ENCODE assay signal across 20 cellular contexts in genomic region chr9:89698606-89699005, GRCh38.
"Had no signal": no experiment of that assay in that cellular context is flagged by ENCODE, and none has a peak within 500 bp of the region (broad histone marks: within the 10 kb centered on the region; RNA-seq: fewer than 3 reads in every experiment).

No MANE protein-coding gene starts in this region.

- H3K4me1 ChIP-seq: tibial nerve had no signal

- H3K27me3 ChIP-seq: spleen, tibial nerve had no signal

- H3K9me3 ChIP-seq: spleen, suprapubic skin, tibial nerve had no signal

- ATAC-seq: activated T-cell treated with anti-CD3 and anti-CD28 coated beads, Interleukin-2, amount 50 U/mL, for 72 hours; left cardiac atrium; natural killer cell; T-cell had no signal

- H3K9me3 Mint-ChIP-seq: activated naive CD4-positive, alpha-beta T cell treated with anti-CD3 and anti-CD28 coated beads, Interleukin-2, amount 10 ng/mL, durations not matched to agents 7 days and 5 days; activated T-cell treated with anti-CD3 and anti-CD28 coated beads, Interleukin-2, amount 50 U/mL, for 72 hours; natural killer cell; T-cell had no signal

- H3K27ac ChIP-seq: spleen, suprapubic skin, tibial nerve had no signal

- H3K27ac Mint-ChIP-seq: activated naive CD4-positive, alpha-beta T cell treated with anti-CD3 and anti-CD28 coated beads, Interleukin-2, amount 10 ng/mL, durations not matched to agents 7 days and 5 days; activated T-cell treated with anti-CD3 and anti-CD28 coated beads, Interleukin-2, amount 50 U/mL, for 72 hours; T-cell had no signal

- H3K4me3 Mint-ChIP-seq: activated naive CD4-positive, alpha-beta T cell treated with anti-CD3 and anti-CD28 coated beads, Interleukin-2, amount 10 ng/mL, durations not matched to agents 7 days and 5 days; activated T-cell treated with anti-CD3 and anti-CD28 coated beads, Interleukin-2, amount 50 U/mL, for 72 hours; natural killer cell; T-cell had no signal

- H3K36me3 ChIP-seq: spleen, suprapubic skin, tibial nerve had no signal

- H3K4me3 ChIP-seq: spleen, suprapubic skin, tibial nerve had no signal

- DNase-seq: activated CD4-positive, alpha-beta T cell treated with anti-CD3 and anti-CD28 coated beads, Interleukin-2, amount 50 U/mL, for 1 hour; activated CD4-positive, CD25-positive, alpha-beta regulatory T cell treated with anti-CD3 and anti-CD28 coated beads, Interleukin-2, amount 50 U/mL, for 72 hours; activated gamma-delta T cell; activated naive CD4-positive, alpha-beta T cell treated with anti-CD3 and anti-CD28 coated beads, Interleukin-2, amount 10 ng/mL, durations not matched to agents 7 days and 5 days; activated T-cell treated with anti-CD3 and anti-CD28 coated beads for 4 hours; activated T-cell treated with anti-CD3 and anti-CD28 coated beads, Interleukin-2, amount 50 U/mL, for 72 hours; anterior cingulate cortex; effector CD8-positive, alpha-beta T cell; glutamatergic neuron; hippocampal formation; left cardiac atrium; natural killer cell; right cardiac atrium; spleen; T-cell had no signal

- H3K27me3 Mint-ChIP-seq: T-cell had no signal

- H3K36me3 Mint-ChIP-seq: activated naive CD4-positive, alpha-beta T cell treated with anti-CD3 and anti-CD28 coated beads, Interleukin-2, amount 10 ng/mL, durations not matched to agents 7 days and 5 days; natural killer cell; T-cell had no signal

- FAIRE-seq: colon, frontal cortex, keratinocyte had no signal
